Comparison of ENCODE assay signal across 8 cellular contexts in genomic region chr7:80659120-80660055, GRCh38. TPM values are rescaled to one million over a fixed set of nuclear protein-coding genes. Genes with fewer than 3 reads are reported as not detected.
DNase-seq lines count a peak whose midpoint lies in the region; ATAC-seq, FAIRE-seq and TF ChIP-seq lines count a peak whose summit lies in the region.

No MANE protein-coding gene starts in this region.

- no peaks in the 10 kb centered on the region for H4K20me1 ChIP-seq in keratinocyte (ENCODE audit: control insufficient read depth, extremely low read depth, insufficient read depth, low read length)

- no peak for FAIRE-seq in keratinocyte (lab: Jason Lieb, UNC)

- no peaks in the 10 kb centered on the region for H3K27me3 ChIP-seq in BE2C
- H3K27me3 ChIP-seq in keratinocyte (ENCODE audit: control insufficient read depth, extremely low read depth, insufficient read depth, low read length), result no peaks in the 10 kb centered on the region
- no peaks in the 10 kb centered on the region for H3K27me3 ChIP-seq in vagina

- no peaks in the 10 kb centered on the region for H3K79me2 ChIP-seq in keratinocyte (ENCODE audit: control insufficient read depth, insufficient read depth, low read length)

- no peak for DNase-seq in BE2C
- DNase-seq in MV-4-11 (lab: John Stamatoyannopoulos, UW), result peak; percentile 38
- peak; percentile 37 for DNase-seq in amniotic epithelial cell (ENCODE audit: low read depth)
- no peak for DNase-seq in keratinocyte (ENCODE audit: low read depth, low spot score)
- no peak for DNase-seq in vagina (ENCODE audit: extremely low spot score in 2 of 2)
- no peak for DNase-seq in OCI-M2 (lab: John Stamatoyannopoulos, UW; ENCODE audit: unreplicated experiment)

- TF ChIP-seq CTCF in BE2C (IDR thresholded peaks at IDR 0.05; ENCODE audit: low read depth, low read length) (peak; percentile 51), keratinocyte (optimal IDR thresholded peaks at IDR 0.05 in 1 of 3, IDR thresholded peaks at IDR 0.05 in 1 of 3, conservative IDR thresholded peaks at IDR 0.05 in 1 of 3; ENCODE audit: extremely low read depth in 1 of 3, insufficient read depth in 2 of 3, low read length in 3 of 3) (peak in 2 of 3 experiments; percentile 14 to 52), vagina (IDR thresholded peaks at IDR 0.05) (peak; percentile 36 to 70 (median 64))

- no peak for TF ChIP-seq POLR2A in vagina (IDR thresholded peaks at IDR 0.05)

- intact Hi-C loops in vagina (cut with DNase I), result loop anchor here (10.0 kb wide), 1 partner anchor 235 kb away; no protein-coding TSS in a partner anchor

- H3K9me3 ChIP-seq in BE2C (no peaks in the 10 kb centered on the region), keratinocyte (ENCODE audit: control insufficient read depth, low read depth, low read length) (no peaks in the 10 kb centered on the region), vagina (no peaks in the 10 kb centered on the region)

- dilution Hi-C loops in keratinocyte (cut with MboI; ENCODE audit: extremely low pct_ligation_motif_present, low sequenced_read_pairs), result loop anchor here (25.0 kb wide), 1 partner anchor 222 kb away; no protein-coding TSS in a partner anchor

- no peak overlapping the region for H3K9ac ChIP-seq in keratinocyte (ENCODE audit: control insufficient read depth, extremely low read depth, insufficient read depth, low read length)

- H3K4me2 ChIP-seq in keratinocyte (ENCODE audit: control insufficient read depth, extremely low read depth, insufficient read depth, low read depth, low read length), result no peak overlapping the region

- ATAC-seq in GM19395 (IDR thresholded peaks at IDR 0.05; ENCODE audit: unreplicated experiment) (peak; percentile 83), HG02623 (IDR thresholded peaks at IDR 0.05; ENCODE audit: unreplicated experiment) (no peak)

- no peak overlapping the region for H3K4me3 ChIP-seq in BE2C (ENCODE audit: low read depth, low read length)
- no peak overlapping the region for H3K4me3 ChIP-seq in keratinocyte (ENCODE audit: control insufficient read depth in 2 of 3, extremely low read depth in 1 of 3, insufficient read depth in 2 of 3, low read depth in 1 of 3, low read length in 3 of 3)
- H3K4me3 ChIP-seq in vagina, result no peak overlapping the region

- H3K4me1 ChIP-seq in BE2C, result no peaks in the 10 kb centered on the region
- no peaks in the 10 kb centered on the region for H3K4me1 ChIP-seq in keratinocyte (ENCODE audit: control insufficient read depth, extremely low read depth, insufficient read depth, low read length)
- H3K4me1 ChIP-seq in vagina, result no peaks in the 10 kb centered on the region

- H3K36me3 ChIP-seq in BE2C (no peaks in the 10 kb centered on the region), keratinocyte (ENCODE audit: control insufficient read depth in 2 of 2, extremely low read depth in 1 of 2, insufficient read depth in 2 of 2, low read length in 2 of 2) (no peaks in the 10 kb centered on the region), vagina (no peaks in the 10 kb centered on the region)

- no peaks in the 10 kb centered on the region for H3K9me1 ChIP-seq in keratinocyte (ENCODE audit: control insufficient read depth, extremely low read depth, insufficient read depth, low read length)

- no peak overlapping the region for H2AFZ ChIP-seq in keratinocyte (ENCODE audit: control insufficient read depth, low read length)

- no peak overlapping the region for H3K27ac ChIP-seq in keratinocyte (ENCODE audit: control insufficient read depth, insufficient read depth, low read length)
- H3K27ac ChIP-seq in vagina, result no peak overlapping the region

RNA-seq across cellular contexts. Expression of gene CD36, which starts 20.9 kb away (rescaled TPM):
- polyA plus RNA-seq in BE2C (2012; ENCODE audit: insufficient read depth, insufficient read length, low read depth), result 0.96 TPM
- polyA plus RNA-seq in keratinocyte, result 0.05 to 1.1 TPM (median 0.59 TPM) in 3 replicates
- polyA plus RNA-seq in keratinocyte (2011; ENCODE audit: low read depth), result 11.9 TPM
- polyA plus RNA-seq in keratinocyte (2011; cell fraction: cytosol; rRNA removed), result 0.16 and 0.19 TPM in 2 replicates
- 0.45 and 1.1 TPM in 2 replicates for polyA plus RNA-seq in keratinocyte (2011; cell fraction: nucleus; rRNA removed)
- 0.10 and 8.0 TPM in 2 replicates for polyA plus RNA-seq in keratinocyte (2012; ENCODE audit: low replicate concordance)
- 0.96 TPM in 1 of 3 replicates, not detected in the others for polyA minus RNA-seq in keratinocyte
- polyA minus RNA-seq in keratinocyte (2011; cell fraction: cytosol; rRNA and poly(A)+ RNA removed), result not detected
- 0.84 and 1.8 TPM in 2 replicates for polyA minus RNA-seq in keratinocyte (2011; cell fraction: nucleus; rRNA and poly(A)+ RNA removed)
- 102 TPM for total RNA-seq in vagina

Comparison
In these comparisons a context has a peak if more than half of its experiments do, and no peak if none do; other contexts are left out.
1. DNase-seq: peak in MV-4-11 (single experiment) and amniotic epithelial cell (single experiment); none in BE2C (single experiment), keratinocyte (single experiment), vagina (0 of 2) and OCI-M2 (single experiment).
2. Peak in every context shown above with its lines, with median percentiles within 50 percentile points of each other: CTCF ChIP-seq.